ENCODE assay signal across 12 cellular contexts in the genomic region with DNA sequence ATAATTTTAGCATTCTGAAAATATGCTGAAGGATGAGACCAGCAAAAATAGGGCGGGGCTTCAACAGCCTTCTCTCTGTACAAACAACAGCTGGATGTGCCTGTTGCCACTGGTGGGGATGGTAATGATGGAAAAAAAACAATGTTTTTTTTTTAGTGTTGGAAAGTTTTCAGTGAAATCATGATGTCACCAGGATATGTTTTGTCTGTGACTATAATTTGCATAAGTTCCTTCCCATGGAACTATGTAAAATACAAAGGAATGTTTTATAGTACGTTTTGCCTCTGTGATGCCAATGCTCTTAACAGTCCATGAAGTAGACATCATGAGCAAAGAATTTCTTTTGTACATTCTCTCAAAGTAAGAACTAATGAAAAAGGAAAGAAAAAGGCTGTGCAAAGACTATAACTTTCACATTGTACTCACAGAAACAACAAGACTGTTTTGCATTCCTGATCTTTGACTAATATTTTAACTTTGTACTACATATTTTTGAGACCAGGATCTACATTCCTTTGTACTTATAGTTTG.
DNase-seq lines count a peak whose midpoint lies in the region; ATAC-seq and TF ChIP-seq lines count a peak whose summit lies in the region.
"Had no signal": no experiment of that assay in that cellular context is flagged by ENCODE, and none has a peak within 500 bp of the region (broad histone marks: within the 10 kb centered on the region; RNA-seq: fewer than 3 reads in every experiment).

No MANE protein-coding gene starts in this region.

- peak; percentile 96 for DNase-seq in EH (ENCODE audit: low read depth)
- peak in 6 of 7 donors; percentile 26 to 64 (median 40) for DNase-seq in adrenal gland
- peak; percentile 92 for DNase-seq in glomerular endothelial cell (ENCODE audit: extremely low read depth, low read depth, low spot score)
- DNase-seq in sciatic nerve (ENCODE audit: low spot score), result no peak
- no peak for DNase-seq in stimulated activated CD4-positive, alpha-beta T cell treated with anti-CD3 and anti-CD28 coated beads, Interleukin-4, amount 100 ng/mL, for 4 hours
- DNase-seq in stimulated activated CD4-positive, alpha-beta T cell treated with anti-CD3 and anti-CD28 coated beads, Interleukin-4, amount 100 ng/mL, for 1 hour, result no peak
- no peak for DNase-seq in NCI-H1092 treated with DMSO at 0.1 percent for 48 hours (lab: John Stamatoyannopoulos, UW)
- no peak for DNase-seq in amygdala (lab: John Stamatoyannopoulos, UW)
- DNase-seq: activated CD4-positive, alpha-beta T cell treated with anti-CD3 and anti-CD28 coated beads, Interleukin-2, amount 10 ng/mL, durations not matched to agents 24 days and 14 days; DMS79; naive B cell; NCI-H524 had no signal

- H3K4me1 ChIP-seq in adrenal gland (replicated peaks in 1 of 2), result no peaks in the 10 kb centered on the region

- 65 to 68% (median 65%) methylated on average over 2 of the region's 2 CpGs for WGBS in adrenal gland, 4 donors

- peak overlapping the region in 2 of 5 donors; percentile 1 to 2 for H3K27ac ChIP-seq in adrenal gland

- H3K9me3 ChIP-seq in adrenal gland (replicated peaks in 1 of 3), result no peaks in the 10 kb centered on the region

- peak; percentile 88 for ATAC-seq in sciatic nerve

- H3K36me3 ChIP-seq in adrenal gland (replicated peaks in 1 of 2), result no peaks in the 10 kb centered on the region

- H3K4me3 ChIP-seq in adrenal gland, result no peak overlapping the region

- no peaks in the 10 kb centered on the region for H3K27me3 ChIP-seq in adrenal gland

- intact Hi-C loops in adrenal gland (cut with DNase I), result no loop called here
- intact Hi-C loops in sciatic nerve (cut with DNase I), result no loop called here

- TF ChIP-seq CTCF in adrenal gland (IDR thresholded peaks at IDR 0.05), result no peak

- TF ChIP-seq POLR2A in adrenal gland (IDR thresholded peaks at IDR 0.05), result no peak

Comparison
In these comparisons a context has a peak if more than half of its experiments do, and no peak if none do; other contexts are left out.
1. DNase-seq: peak in EH (single experiment), adrenal gland (6 of 7) and glomerular endothelial cell (single experiment); none in sciatic nerve (single experiment), stimulated activated CD4-positive, alpha-beta T cell treated with anti-CD3 and anti-CD28 coated beads, Interleukin-4, amount 100 ng/mL, for 4 hours (0 of 2), stimulated activated CD4-positive, alpha-beta T cell treated with anti-CD3 and anti-CD28 coated beads, Interleukin-4, amount 100 ng/mL, for 1 hour (single experiment), NCI-H1092 treated with DMSO at 0.1 percent for 48 hours (single experiment) and amygdala (0 of 56).